Comparison of ENCODE assay signal across 8 cellular contexts in the genomic region with DNA sequence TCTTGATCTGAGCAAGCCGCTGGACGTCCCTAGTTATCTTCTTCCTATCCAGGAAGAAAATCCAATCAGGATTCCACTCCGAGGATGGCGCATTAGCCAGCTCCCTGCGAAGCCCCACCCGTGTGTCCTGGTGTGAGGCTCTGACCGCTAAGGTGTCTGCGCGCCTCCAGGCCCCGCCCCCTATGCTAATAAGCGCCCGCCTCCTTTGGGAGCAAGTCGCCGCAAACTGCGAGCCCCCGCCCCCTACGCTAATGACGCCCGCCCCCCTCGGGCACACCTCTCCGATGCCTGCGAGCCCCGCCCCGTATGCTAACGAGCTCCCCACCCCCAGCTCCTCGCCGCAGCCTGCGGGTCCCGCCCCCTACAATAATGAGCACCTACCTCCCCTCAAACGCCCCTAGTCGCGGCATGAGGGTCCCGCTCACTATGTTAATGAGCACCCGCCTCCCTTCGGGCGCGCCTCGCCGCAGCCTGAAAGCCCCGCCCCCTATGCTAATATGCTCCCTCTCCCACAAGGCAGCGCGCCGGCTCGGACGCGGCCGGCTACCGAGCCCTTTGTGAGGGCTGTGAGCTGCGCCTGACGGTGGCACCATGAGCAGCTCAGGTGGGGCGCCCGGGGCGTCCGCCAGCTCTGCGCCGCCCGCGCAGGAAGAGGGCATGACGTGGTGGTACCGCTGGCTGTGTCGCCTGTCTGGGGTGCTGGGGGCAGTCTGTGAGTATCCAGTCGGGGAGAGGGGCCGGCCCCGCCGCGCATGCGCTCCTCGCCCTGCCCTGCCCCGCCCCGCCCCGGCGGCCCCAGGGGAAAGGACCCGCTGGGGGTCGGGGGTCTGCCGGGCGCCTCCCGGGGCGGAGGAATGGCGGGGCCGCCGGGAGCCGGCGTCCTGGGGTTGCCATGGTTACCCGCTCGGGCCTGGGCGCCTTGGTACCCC. TPM values are rescaled to one million over a fixed set of nuclear protein-coding genes. Genes with fewer than 3 reads are reported as not detected.
DNase-seq lines count a peak whose midpoint lies in the region; ATAC-seq and TF ChIP-seq lines count a peak whose summit lies in the region.

A gene (plus strand): TSS at position 503 of the 929 bp plus-strand sequence. CDS start 89 bp downstream, at position 592.

- DNase-seq in NCI-H1417 (lab: John Stamatoyannopoulos, UW), result peak; percentile 96 to 100 (median 100)
- DNase-seq in SW 1271 (lab: John Stamatoyannopoulos, UW), result peak; percentile 87 to 98
- DNase-seq in adipocyte (ENCODE audit: low read depth), result peak; percentile 97
- peak; percentile 98 for DNase-seq in cardiac septum (ENCODE audit: low spot score)
- DNase-seq in trophoblast cell, result peak; percentile 95 to 96
- peak; percentile 94 for DNase-seq in tibial nerve (ENCODE audit: low spot score in 2 of 2)

- H3K27ac ChIP-seq in trophoblast cell (ENCODE audit: low read depth, low read length) (peak within 1 kb of the TSS; percentile 91), tibial nerve (peak within 1 kb of the TSS; percentile 94 to 99 (median 96))

- peaks cover 5% of the 10 kb centered on the region for H3K79me1 ChIP-seq in trophoblast cell (ENCODE audit: low read length)

- H4K12ac ChIP-seq in trophoblast cell (ENCODE audit: low read depth, low read length), result peak within 1 kb of the TSS; percentile 88

- H3K36me3 ChIP-seq in adipocyte (ENCODE audit: control insufficient read depth, insufficient read depth, low read length, severe bottlenecking), result no peaks in the 10 kb centered on the region
- peaks cover 2 to 3% of the 10 kb centered on the region in 2 experiments for H3K36me3 ChIP-seq in trophoblast cell (ENCODE audit: control insufficient read depth in 1 of 2, insufficient read depth in 2 of 2, low read length in 2 of 2)
- peaks cover 0 to 35% (median 0%) of the 10 kb centered on the region in 3 donors for H3K36me3 ChIP-seq in tibial nerve

- H2AFZ ChIP-seq in trophoblast cell (ENCODE audit: insufficient read depth, low read length, poor library complexity), result peak within 1 kb of the TSS; percentile 96

- TF ChIP-seq CTCF in tibial nerve (IDR thresholded peaks at IDR 0.05), result peak in 2 of 5 experiments; percentile 11 to 28

- H3K23ac ChIP-seq in trophoblast cell (ENCODE audit: low read length), result no peak within 1 kb of the TSS

- H3K18ac ChIP-seq in trophoblast cell (ENCODE audit: low read length), result peak within 1 kb of the TSS; percentile 98

- peak within 1 kb of the TSS; percentile 93 for H2BK5ac ChIP-seq in trophoblast cell (ENCODE audit: low read depth, low read length, poor library complexity)

- peak; percentile 76 for ATAC-seq in HG02678 (IDR thresholded peaks at IDR 0.05; ENCODE audit: unreplicated experiment)

- peak; percentile 28 for TF ChIP-seq POLR2A in GM10847 (IDR thresholded peaks at IDR 0.05; ENCODE audit: extremely low read depth, insufficient read length)
- peak in 1 of 2 donors; percentile 77 for TF ChIP-seq POLR2A in tibial nerve (IDR thresholded peaks at IDR 0.05)

- H2BK12ac ChIP-seq in trophoblast cell (ENCODE audit: low read length), result peak within 1 kb of the TSS; percentile 63

- peak within 1 kb of the TSS; percentile 71 for H3K4ac ChIP-seq in trophoblast cell (ENCODE audit: low read depth, low read length)

- TF ChIP-seq EP300 in tibial nerve (IDR thresholded peaks at IDR 0.05), result peak in 1 of 2 donors; percentile 86

- peaks cover 10% of the 10 kb centered on the region for H3K4me1 ChIP-seq in adipocyte (ENCODE audit: control insufficient read depth, insufficient read depth, low read length)
- peaks cover 5 to 10% of the 10 kb centered on the region in 2 experiments for H3K4me1 ChIP-seq in trophoblast cell (ENCODE audit: control insufficient read depth in 1 of 2, insufficient read depth in 2 of 2, low read length in 2 of 2)
- peaks cover 0 to 25% (median 11%) of the 10 kb centered on the region in 4 donors for H3K4me1 ChIP-seq in tibial nerve

- H3K79me2 ChIP-seq in trophoblast cell (ENCODE audit: control insufficient read depth, insufficient read depth, low read length, poor library complexity), result peaks cover 2% of the 10 kb centered on the region

- H2BK120ac ChIP-seq in trophoblast cell (ENCODE audit: insufficient read depth, low read length, poor library complexity), result peak within 1 kb of the TSS; percentile 79

- H3K9ac ChIP-seq in adipocyte (ENCODE audit: low read length) (peak within 1 kb of the TSS; percentile 95), trophoblast cell (ENCODE audit: low read length) (peak within 1 kb of the TSS; percentile 95)

- peak within 1 kb of the TSS; percentile 97 for H3K14ac ChIP-seq in trophoblast cell (ENCODE audit: low read length)

- intact Hi-C loops in cardiac septum (cut with DNase I), result loop anchor here (5.0 kb wide), 1 partner anchor 42 kb away; a partner anchor contains a TSS

- WGBS in trophoblast cell (ENCODE audit: extremely low coverage, insufficient coverage, insufficient read length), result no CpG with 5 or more reads among the region's 86 CpGs
- WGBS in tibial nerve, 2 donors, result 0 to 2% methylated on average over 11 to 37 of the region's 86 CpGs

- H3K4me2 ChIP-seq in trophoblast cell (ENCODE audit: low read length), result peak within 1 kb of the TSS; percentile 80

- no peak within 1 kb of the TSS for H2AK5ac ChIP-seq in trophoblast cell (ENCODE audit: low read length)

- H3K27me3 ChIP-seq in adipocyte (replicated peaks; ENCODE audit: control insufficient read depth, insufficient read depth, low read length) (no peaks in the 10 kb centered on the region), trophoblast cell (ENCODE audit: insufficient read depth, low read length) (no peaks in the 10 kb centered on the region), tibial nerve (no peaks in the 10 kb centered on the region)

- H3K4me3 ChIP-seq in adipocyte (ENCODE audit: low read length), result peak within 1 kb of the TSS; percentile 86
- H3K4me3 ChIP-seq in trophoblast cell (ENCODE audit: low read depth, low read length), result peak within 1 kb of the TSS; percentile 92
- peak within 1 kb of the TSS; percentile 73 to 96 (median 89) for H3K4me3 ChIP-seq in tibial nerve

- no peaks in the 10 kb centered on the region for H3K9me3 ChIP-seq in adipocyte (ENCODE audit: control insufficient read depth, low read length)
- H3K9me3 ChIP-seq in trophoblast cell (ENCODE audit: insufficient read depth, low read depth, low read length), result no peaks in the 10 kb centered on the region
- H3K9me3 ChIP-seq in tibial nerve, result no peaks in the 10 kb centered on the region

- peak within 1 kb of the TSS; percentile 97 for H4K91ac ChIP-seq in trophoblast cell (ENCODE audit: low read depth, low read length)

- peak within 1 kb of the TSS; percentile 94 for H4K8ac ChIP-seq in trophoblast cell (ENCODE audit: low read depth, low read length)

RNA-seq across cellular contexts. Expression of the gene that starts here (rescaled TPM):
- 15.0 TPM for total RNA-seq in cardiac septum
- polyA plus RNA-seq in trophoblast cell (2013), result 7.8 and 8.7 TPM in 2 replicates
- total RNA-seq in tibial nerve, result 10 to 100 TPM in 2 of 4 donors, 1 to 10 TPM in 2; 8.6 to 16.3 (median 10.3) TPM

Comparison
In these comparisons a context has a peak if more than half of its experiments do, and no peak if none do; other contexts are left out.
1. Peak in every context shown above with its lines: DNase-seq, ATAC-seq, H3K4me3 ChIP-seq and H3K27ac ChIP-seq.